Comparison of ENCODE assay signal across 1 cellular context in genomic region chr12:125470838-125471775, GRCh38.
TF ChIP-seq lines count a peak whose summit lies in the region.

No MANE protein-coding gene starts in this region.

TF ChIP-seq in H1, 55 proteins besides CTCF, POLR2A, EP300 and RAD21 (continued from another document):
- TF ChIP-seq TAF7 (optimal IDR thresholded peaks at IDR 0.05; ENCODE audit: borderline replicate concordance, low read depth, low read length) (no peak), KDM4A (IDR thresholded peaks at IDR 0.05; ENCODE audit: low read depth, low read length, severe bottlenecking) (no peak), KDM1A (IDR thresholded peaks at IDR 0.05; ENCODE audit: borderline replicate concordance, low read length) (no peak), SUZ12 (IDR thresholded peaks at IDR 0.05; ENCODE audit: low read length) (no peak)
TF ChIP-seq in H1: peak in this region for 0.
